Comparison of ENCODE assay signal across 21 cellular contexts in the genomic region with DNA sequence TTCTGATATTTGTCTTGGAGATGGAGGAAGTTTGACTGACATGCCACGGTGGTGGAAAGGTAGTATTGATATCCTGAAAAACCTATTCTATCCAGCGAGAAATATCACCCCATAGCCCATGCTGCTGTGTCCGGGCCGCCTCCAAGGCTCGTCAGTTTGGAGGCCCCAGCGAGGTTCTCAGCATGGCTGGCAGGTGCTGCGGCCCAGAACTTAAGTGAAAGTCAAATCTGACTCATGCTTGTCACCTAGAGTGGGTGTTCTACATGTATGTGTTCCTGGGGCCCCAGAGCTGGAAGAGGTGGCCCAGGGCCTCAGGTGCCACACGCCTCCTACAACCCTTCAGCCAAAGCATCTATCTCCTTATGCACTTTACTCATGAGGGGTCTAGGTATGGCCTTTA.
"Had no signal": no experiment of that assay in that cellular context is flagged by ENCODE, and none has a peak within 500 bp of the region (broad histone marks: within the 10 kb centered on the region; RNA-seq: fewer than 3 reads in every experiment).

No MANE protein-coding gene starts in this region.

- H3K4me1 ChIP-seq: breast epithelium, pancreas had no signal

- H3K9me3 ChIP-seq: ascending aorta, breast epithelium, mucosa of descending colon, pancreas, sigmoid colon, spleen had no signal

- H3K36me3 ChIP-seq: ascending aorta, breast epithelium, pancreas, sigmoid colon, spleen had no signal

- H3K27ac ChIP-seq: ascending aorta, breast epithelium, epithelial cell of prostate, pancreas, sigmoid colon, spleen had no signal

- ATAC-seq: left ventricle myocardium superior; mucosa of descending colon; naive thymus-derived CD4-positive, alpha-beta T cell; pancreas had no signal

- H3K4me3 Mint-ChIP-seq: activated B cell treated with CpG ODN at 0.5 μM for 24 hours; memory B cell; naive thymus-derived CD4-positive, alpha-beta T cell had no signal

- H3K36me3 Mint-ChIP-seq: memory B cell; naive thymus-derived CD4-positive, alpha-beta T cell had no signal

- DNase-seq: activated B cell treated with CpG ODN at 0.5 μM for 24 hours; activated CD4-positive, alpha-beta T cell treated with anti-CD3 and anti-CD28 coated beads, Interleukin-2, amount 50 U/mL, for 1 hour; activated CD8-positive, alpha-beta memory T cell treated with anti-CD3 and anti-CD28 coated beads, Interleukin-2, amount 50 U/mL, for 4 hours; cerebellar nuclear complex; dermis blood vessel endothelial cell; head of caudate nucleus; kidney glomerular epithelial cell; left ventricle myocardium superior; mucosa of descending colon; naive thymus-derived CD4-positive, alpha-beta T cell; pancreas; sigmoid colon; spleen; stimulated activated naive CD4-positive, alpha-beta T cell treated with Interleukin-2 at 50 U/mL for 16 hours; substantia nigra; SW 1271; trophoblast cell had no signal

- H3K27me3 ChIP-seq: ascending aorta, breast epithelium, pancreas, sigmoid colon had no signal

- H3K27ac Mint-ChIP-seq: activated B cell treated with CpG ODN at 0.5 μM for 24 hours, memory B cell had no signal

- H3K9me3 Mint-ChIP-seq: activated B cell treated with CpG ODN at 0.5 μM for 24 hours; memory B cell; naive thymus-derived CD4-positive, alpha-beta T cell had no signal

- H3K4me3 ChIP-seq: ascending aorta, breast epithelium, mucosa of descending colon, pancreas, sigmoid colon, spleen had no signal
